ENCODE assay signal across 16 cellular contexts in genomic region chr2:71555798-71556454, GRCh38.
"Had no signal": no experiment of that assay in that cellular context is flagged by ENCODE, and none has a peak within 500 bp of the region (broad histone marks: within the 10 kb centered on the region; RNA-seq: fewer than 3 reads in every experiment).

No MANE protein-coding gene starts in this region.

- FAIRE-seq: TTC549, urothelium cell line had no signal

- H3K27ac Mint-ChIP-seq: activated naive CD4-positive, alpha-beta T cell treated with anti-CD3 and anti-CD28 coated beads for 36 hours; activated T-helper 17 cell treated with anti-CD3 and anti-CD28 coated beads, Interleukin-2, amount 50 U/mL, for 72 hours; endodermal cell had no signal

- H3K27ac ChIP-seq: adrenal gland, hepatocyte, sigmoid colon had no signal

- H3K9me3 ChIP-seq: adrenal gland, sigmoid colon had no signal

- H3K4me3 ChIP-seq: adrenal gland, hepatocyte, sigmoid colon had no signal

- H3K4me3 Mint-ChIP-seq: activated naive CD4-positive, alpha-beta T cell treated with anti-CD3 and anti-CD28 coated beads for 36 hours; activated T-helper 17 cell treated with anti-CD3 and anti-CD28 coated beads, Interleukin-2, amount 50 U/mL, for 72 hours; brain; endodermal cell; stimulated activated naive CD8-positive, alpha-beta T cell treated with anti-CD3 and anti-CD28 coated beads, Interleukin-15, amount 100 ng/mL, for 72 hours had no signal

- H3K9me3 Mint-ChIP-seq: activated naive CD4-positive, alpha-beta T cell treated with anti-CD3 and anti-CD28 coated beads for 36 hours; activated T-helper 17 cell treated with anti-CD3 and anti-CD28 coated beads, Interleukin-2, amount 50 U/mL, for 72 hours; endodermal cell; stimulated activated naive CD8-positive, alpha-beta T cell treated with anti-CD3 and anti-CD28 coated beads, Interleukin-15, amount 100 ng/mL, for 72 hours had no signal

- ATAC-seq: activated T-helper 17 cell treated with anti-CD3 and anti-CD28 coated beads, Interleukin-2, amount 50 U/mL, for 72 hours; stimulated activated naive CD8-positive, alpha-beta T cell treated with anti-CD3 and anti-CD28 coated beads, Interleukin-15, amount 100 ng/mL, for 72 hours had no signal

- H3K27me3 Mint-ChIP-seq: activated T-helper 17 cell treated with anti-CD3 and anti-CD28 coated beads, Interleukin-2, amount 50 U/mL, for 72 hours; stimulated activated naive CD8-positive, alpha-beta T cell treated with anti-CD3 and anti-CD28 coated beads, Interleukin-15, amount 100 ng/mL, for 72 hours had no signal

- H3K36me3 ChIP-seq: adrenal gland had no signal

- H3K36me3 Mint-ChIP-seq: brain had no signal

- H3K4me1 ChIP-seq: adrenal gland had no signal

- H3K27me3 ChIP-seq: adrenal gland, hepatocyte, sigmoid colon had no signal

- DNase-seq: activated CD4-positive, alpha-beta T cell treated with anti-CD3 and anti-CD28 coated beads, Interleukin-2, amount 50 U/mL, for 1 hour; activated CD4-positive, CD25-positive, alpha-beta regulatory T cell; activated naive CD4-positive, alpha-beta T cell treated with anti-CD3 and anti-CD28 coated beads for 36 hours; activated T-cell treated with anti-CD3 and anti-CD28 coated beads for 4 hours; adrenal gland; endodermal cell; mesenchymal stem cell; sigmoid colon; stimulated activated CD4-positive, alpha-beta T cell treated with anti-CD3 and anti-CD28 coated beads, Interleukin-4, amount 100 ng/mL, for 1 hour; stimulated activated naive CD8-positive, alpha-beta T cell treated with anti-CD3 and anti-CD28 coated beads, Interleukin-15, amount 100 ng/mL, for 72 hours; T-helper 2 cell had no signal

- H3K4me1 Mint-ChIP-seq: activated T-helper 17 cell treated with anti-CD3 and anti-CD28 coated beads, Interleukin-2, amount 50 U/mL, for 72 hours; stimulated activated naive CD8-positive, alpha-beta T cell treated with anti-CD3 and anti-CD28 coated beads, Interleukin-15, amount 100 ng/mL, for 72 hours had no signal
